Comparison of ENCODE assay signal across 21 cellular contexts in genomic region chr17:33091271-33091670, GRCh38.
"Had no signal": no experiment of that assay in that cellular context is flagged by ENCODE, and none has a peak within 500 bp of the region (broad histone marks: within the 10 kb centered on the region; RNA-seq: fewer than 3 reads in every experiment).

No MANE protein-coding gene starts in this region.

- H3K4me1 Mint-ChIP-seq: activated CD4-positive, alpha-beta memory T cell treated with anti-CD3 and anti-CD28 coated beads, Interleukin-2, amount 10 ng/mL, durations not matched to agents 7 days and 5 days; activated naive CD4-positive, alpha-beta T cell treated with anti-CD3 and anti-CD28 coated beads, Interleukin-2, amount 10 ng/mL, durations not matched to agents 7 days and 5 days; naive B cell; stimulated activated memory B cell treated with anti-CD40 and anti-IgM and Interleukin-4, amounts not matched to agents 10 μg/mL and 1 μg/mL and 100 μg/mL, for 72 hours had no signal

- H3K4me1 ChIP-seq: body of pancreas, esophagus muscularis mucosa, gastrocnemius medialis, stomach, uterus had no signal

- H3K27ac Mint-ChIP-seq: activated CD4-positive, alpha-beta memory T cell treated with anti-CD3 and anti-CD28 coated beads, Interleukin-2, amount 10 ng/mL, durations not matched to agents 7 days and 5 days; activated naive CD4-positive, alpha-beta T cell treated with anti-CD3 and anti-CD28 coated beads, Interleukin-2, amount 10 ng/mL, durations not matched to agents 7 days and 5 days; activated T-cell treated with anti-CD3 and anti-CD28 coated beads, Interleukin-2, amount 50 U/mL, for 72 hours; stimulated activated memory B cell treated with anti-CD40 and anti-IgM and Interleukin-4, amounts not matched to agents 10 μg/mL and 1 μg/mL and 100 μg/mL, for 72 hours had no signal

- H3K4me3 ChIP-seq: body of pancreas, esophagus muscularis mucosa, gastrocnemius medialis, stomach, transverse colon, uterus had no signal

- H3K36me3 ChIP-seq: esophagus muscularis mucosa, gastrocnemius medialis, stomach, transverse colon, uterus had no signal

- H3K36me3 Mint-ChIP-seq: activated naive CD4-positive, alpha-beta T cell treated with anti-CD3 and anti-CD28 coated beads, Interleukin-2, amount 10 ng/mL, durations not matched to agents 7 days and 5 days; naive B cell; stimulated activated memory B cell treated with anti-CD40 and anti-IgM and Interleukin-4, amounts not matched to agents 10 μg/mL and 1 μg/mL and 100 μg/mL, for 72 hours had no signal

- H3K27ac ChIP-seq: body of pancreas, esophagus muscularis mucosa, gastrocnemius medialis, stomach, transverse colon, uterus had no signal

- H3K4me3 Mint-ChIP-seq: activated CD4-positive, alpha-beta memory T cell treated with anti-CD3 and anti-CD28 coated beads, Interleukin-2, amount 10 ng/mL, durations not matched to agents 7 days and 5 days; activated naive CD4-positive, alpha-beta T cell treated with anti-CD3 and anti-CD28 coated beads, Interleukin-2, amount 10 ng/mL, durations not matched to agents 7 days and 5 days; activated T-cell treated with anti-CD3 and anti-CD28 coated beads, Interleukin-2, amount 50 U/mL, for 72 hours; naive B cell; stimulated activated memory B cell treated with anti-CD40 and anti-IgM and Interleukin-4, amounts not matched to agents 10 μg/mL and 1 μg/mL and 100 μg/mL, for 72 hours had no signal

- H3K27me3 ChIP-seq: body of pancreas, uterus had no signal

- FAIRE-seq: small intestine had no signal

- H3K9me3 Mint-ChIP-seq: activated CD4-positive, alpha-beta memory T cell treated with anti-CD3 and anti-CD28 coated beads, Interleukin-2, amount 10 ng/mL, durations not matched to agents 7 days and 5 days; activated naive CD4-positive, alpha-beta T cell treated with anti-CD3 and anti-CD28 coated beads, Interleukin-2, amount 10 ng/mL, durations not matched to agents 7 days and 5 days; activated T-cell treated with anti-CD3 and anti-CD28 coated beads, Interleukin-2, amount 50 U/mL, for 72 hours; stimulated activated memory B cell treated with anti-CD40 and anti-IgM and Interleukin-4, amounts not matched to agents 10 μg/mL and 1 μg/mL and 100 μg/mL, for 72 hours had no signal

- DNase-seq: activated CD4-positive, alpha-beta memory T cell treated with anti-CD3 and anti-CD28 coated beads, Interleukin-2, amount 10 ng/mL, durations not matched to agents 7 days and 5 days; activated CD4-positive, alpha-beta T cell treated with anti-CD3 and anti-CD28 coated beads for 48 hours; activated effector memory CD4-positive, alpha-beta T cell treated with Interleukin-2 at 50 U/mL for 16 hours; activated naive CD4-positive, alpha-beta T cell treated with anti-CD3 and anti-CD28 coated beads, Interleukin-2, amount 10 ng/mL, durations not matched to agents 7 days and 5 days; activated T-cell treated with anti-CD3 and anti-CD28 coated beads, Interleukin-2, amount 50 U/mL, for 72 hours; body of pancreas; central memory CD4-positive, alpha-beta T cell; dermis blood vessel endothelial cell; effector CD8-positive, alpha-beta T cell; gastrocnemius medialis; left cardiac atrium; mesenchymal stem cell; naive B cell; small intestine; stimulated activated CD4-positive, alpha-beta T cell treated with anti-CD3 and anti-CD28 coated beads, Interleukin-2, amount 100 ng/mL, for 24 hours; stomach; transverse colon had no signal

- ATAC-seq: activated T-cell treated with anti-CD3 and anti-CD28 coated beads, Interleukin-2, amount 50 U/mL, for 72 hours; body of pancreas; gastrocnemius medialis; sciatic nerve; stimulated activated memory B cell treated with anti-CD40 and anti-IgM and Interleukin-4, amounts not matched to agents 10 μg/mL and 1 μg/mL and 100 μg/mL, for 72 hours had no signal

- H3K9me3 ChIP-seq: body of pancreas, esophagus muscularis mucosa, gastrocnemius medialis, stomach, transverse colon, uterus had no signal
